Comparison of ENCODE assay signal across 24 cellular contexts in the genomic region with DNA sequence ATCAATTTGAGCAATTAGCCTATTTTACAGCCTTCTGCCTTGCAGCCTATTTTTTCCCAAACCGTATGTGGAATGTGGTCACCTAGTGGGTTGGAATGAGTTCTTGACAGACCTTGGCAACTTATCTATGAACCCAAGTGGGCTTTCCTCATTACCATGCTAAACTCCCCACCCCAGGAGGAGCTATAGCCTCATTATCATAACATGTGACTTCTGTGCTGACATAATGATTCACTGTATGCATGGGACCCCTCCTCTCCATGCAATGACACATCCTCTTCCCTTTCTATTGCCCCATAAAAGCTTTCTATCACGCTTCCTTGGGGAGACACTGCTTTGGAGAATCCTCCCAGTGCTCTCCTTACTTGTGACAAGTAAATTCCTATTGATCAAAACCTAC.
"Had no signal": no experiment of that assay in that cellular context is flagged by ENCODE, and none has a peak within 500 bp of the region (broad histone marks: within the 10 kb centered on the region; RNA-seq: fewer than 3 reads in every experiment).

No MANE protein-coding gene starts in this region.

- H3K27me3 ChIP-seq: colonic mucosa, gastrocnemius medialis, heart right ventricle, left lung had no signal

- H3K36me3 ChIP-seq: colonic mucosa, esophagus squamous epithelium, gastrocnemius medialis, heart right ventricle, left lung, lower lobe of right lung had no signal

- H3K9me3 ChIP-seq: colonic mucosa, esophagus squamous epithelium, gastrocnemius medialis, left lung, lower lobe of right lung had no signal

- H3K27ac ChIP-seq: colonic mucosa, epithelial cell of prostate, esophagus squamous epithelium, gastrocnemius medialis, heart right ventricle, left lung, lower lobe of right lung had no signal

- H3K4me3 Mint-ChIP-seq: dendritic cell treated with granulocyte-macrophage colony-stimulating factor and Interleukin-4, amounts not matched to agents 40 ng/mL and 50 ng/mL, for 4 days; effector memory CD8-positive, alpha-beta T cell; endodermal cell had no signal

- H3K27ac Mint-ChIP-seq: dendritic cell treated with granulocyte-macrophage colony-stimulating factor and Interleukin-4, amounts not matched to agents 40 ng/mL and 50 ng/mL, for 4 days; effector memory CD8-positive, alpha-beta T cell; endodermal cell had no signal

- FAIRE-seq: keratinocyte had no signal

- H3K4me3 ChIP-seq: colonic mucosa, esophagus squamous epithelium, gastrocnemius medialis, heart right ventricle, left lung, lower lobe of right lung had no signal

- H3K4me1 ChIP-seq: colonic mucosa, esophagus squamous epithelium, gastrocnemius medialis, heart right ventricle, left lung, lower lobe of right lung had no signal

- DNase-seq: colonic mucosa; cortex of kidney; effector CD8-positive, alpha-beta T cell; effector memory CD8-positive, alpha-beta T cell; endodermal cell; erythroblast; esophagus squamous epithelium; foreskin fibroblast; foreskin melanocyte; gastrocnemius medialis; glutamatergic neuron; head of caudate nucleus; heart right ventricle; hippocampal formation; left cardiac atrium; left lung; left ventricle myocardium superior; lower lobe of right lung; mesenchymal stem cell; midbrain had no signal

- ATAC-seq: effector memory CD8-positive, alpha-beta T cell; esophagus mucosa; gastrocnemius medialis; heart right ventricle; left cardiac atrium; left lung; left ventricle myocardium superior; lower lobe of right lung had no signal
